Comparison of ENCODE assay signal across 11 cellular contexts in the genomic region with DNA sequence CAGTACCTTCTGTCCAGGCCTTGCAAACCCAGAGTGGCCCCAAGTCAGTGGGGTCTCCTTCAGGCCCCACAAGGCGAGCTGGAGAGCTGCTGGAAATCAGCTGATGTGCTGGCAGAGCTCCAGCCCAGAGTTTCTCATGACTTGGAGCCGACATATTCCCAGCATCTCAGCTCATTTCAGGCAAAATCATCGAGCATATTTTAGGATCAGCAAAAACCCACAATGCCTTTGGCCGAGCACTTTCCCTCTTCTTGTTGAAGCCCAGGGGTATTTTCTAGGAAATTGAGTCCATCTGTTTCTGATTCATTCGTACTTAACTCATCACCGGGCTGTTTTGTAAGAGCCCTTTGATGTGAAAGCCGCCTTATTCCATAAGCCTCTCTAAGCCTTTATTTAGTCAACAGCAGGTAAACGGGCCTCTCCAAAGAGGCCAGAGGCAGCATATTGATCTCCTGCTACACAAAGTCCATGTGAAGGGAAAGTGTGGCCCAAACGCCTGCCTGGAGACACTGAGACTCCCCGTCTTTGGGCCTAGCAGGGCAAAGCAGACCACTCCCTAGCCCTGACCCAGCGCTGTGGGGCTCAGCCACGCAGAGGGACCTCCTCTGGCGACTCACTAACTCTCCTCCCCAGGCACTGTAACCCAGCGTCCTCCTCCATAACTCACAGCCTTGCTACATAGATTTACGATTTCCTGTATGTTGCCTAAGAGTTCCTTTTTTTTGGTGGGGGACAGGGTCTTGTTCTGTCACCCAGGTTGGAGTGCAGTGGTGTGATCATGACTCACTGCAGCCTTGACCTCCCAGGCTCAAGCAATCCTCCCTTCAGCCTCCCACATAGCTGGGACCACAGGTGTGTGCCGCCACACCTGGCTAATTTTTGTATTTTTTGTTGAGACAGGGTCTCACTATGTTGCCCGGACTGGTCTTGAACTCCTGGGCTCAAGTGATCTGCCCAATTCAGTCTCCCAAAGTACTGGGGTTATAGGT. TPM values are rescaled to one million over a fixed set of nuclear protein-coding genes. Genes with fewer than 3 reads are reported as not detected.
DNase-seq lines count a peak whose midpoint lies in the region; ATAC-seq and TF ChIP-seq lines count a peak whose summit lies in the region.
"Had no signal": no experiment of that assay in that cellular context is flagged by ENCODE, and none has a peak within 500 bp of the region (broad histone marks: within the 10 kb centered on the region; RNA-seq: fewer than 3 reads in every experiment).

No MANE protein-coding gene starts in this region.

- H3K36me3 ChIP-seq in trophoblast cell (ENCODE audit: control insufficient read depth in 1 of 2, insufficient read depth in 2 of 2, low read length in 2 of 2): no peaks in the 10 kb centered on the region
- H3K36me3 ChIP-seq in ascending aorta: no peaks in the 10 kb centered on the region

- H4K12ac ChIP-seq in trophoblast cell (ENCODE audit: low read depth, low read length): no peak overlapping the region

- H2AK5ac ChIP-seq in trophoblast cell (ENCODE audit: low read length): peak overlapping the region; percentile 49

- H3K14ac ChIP-seq in trophoblast cell (ENCODE audit: low read length): peak overlapping the region; percentile 61

- H3K9me3 ChIP-seq in trophoblast cell (ENCODE audit: insufficient read depth, low read depth, low read length) (no peaks in the 10 kb centered on the region), ascending aorta (no peaks in the 10 kb centered on the region)
- H3K9me3 ChIP-seq: neutrophil had no signal

- no peaks in the 10 kb centered on the region for H3K9me3 Mint-ChIP-seq in activated naive CD4-positive, alpha-beta T cell treated with anti-CD3 and anti-CD28 coated beads, Interleukin-2, amount 50 U/mL, for 72 hours

- H3K9ac ChIP-seq in trophoblast cell (ENCODE audit: low read length): no peak overlapping the region

- H2BK5ac ChIP-seq in trophoblast cell (ENCODE audit: low read depth, low read length, poor library complexity): peak overlapping the region; percentile 42

- no peak overlapping the region for H3K23ac ChIP-seq in trophoblast cell (ENCODE audit: low read length)

- H3K4me1 ChIP-seq in trophoblast cell (ENCODE audit: control insufficient read depth in 1 of 2, insufficient read depth in 2 of 2, low read length in 2 of 2): peaks cover 14 to 20% of the 10 kb centered on the region in 2 experiments
- H3K4me1 ChIP-seq in ascending aorta: no peaks in the 10 kb centered on the region

- H2BK12ac ChIP-seq in trophoblast cell (ENCODE audit: low read length): peak overlapping the region; percentile 51

- H3K27ac ChIP-seq in trophoblast cell (ENCODE audit: low read depth, low read length): peak overlapping the region; percentile 26
- H3K27ac ChIP-seq in ascending aorta: no peak overlapping the region
- H3K27ac ChIP-seq: HL-60, neutrophil had no signal

- no peak overlapping the region for H2AFZ ChIP-seq in trophoblast cell (ENCODE audit: insufficient read depth, low read length, poor library complexity)

- H4K8ac ChIP-seq in trophoblast cell (ENCODE audit: low read depth, low read length): peak overlapping the region; percentile 46

- H3K27ac Mint-ChIP-seq in activated naive CD4-positive, alpha-beta T cell treated with anti-CD3 and anti-CD28 coated beads, Interleukin-2, amount 50 U/mL, for 72 hours: no peak overlapping the region

- no peak for TF ChIP-seq POLR2A in erythroblast (IDR thresholded peaks at IDR 0.05; ENCODE audit: low read length)

- H3K79me2 ChIP-seq in trophoblast cell (ENCODE audit: control insufficient read depth, insufficient read depth, low read length, poor library complexity): peaks cover 2% of the 10 kb centered on the region

- H3K79me1 ChIP-seq in trophoblast cell (ENCODE audit: low read length): peaks cover 13% of the 10 kb centered on the region

- H3K36me3 Mint-ChIP-seq in activated naive CD4-positive, alpha-beta T cell treated with anti-CD3 and anti-CD28 coated beads, Interleukin-2, amount 50 U/mL, for 72 hours: no peaks in the 10 kb centered on the region

- peak overlapping the region; percentile 26 for H4K91ac ChIP-seq in trophoblast cell (ENCODE audit: low read depth, low read length)

- no peak for TF ChIP-seq CTCF in ascending aorta (IDR thresholded peaks at IDR 0.05)

- DNase-seq in GF-D8 (lab: John Stamatoyannopoulos, UW) (peak; percentile 89), NCI-H82 treated with DMSO at 0.1 percent for 48 hours (lab: John Stamatoyannopoulos, UW; ENCODE audit: unreplicated experiment) (peak; percentile 75), epidermal melanocyte (ENCODE audit: insufficient read length, low spot score) (peak; percentile 21), trophoblast cell (peak; percentile 34 to 45), erythroblast (lab: John Stamatoyannopoulos, UW) (no peak), ascending aorta (ENCODE audit: low spot score in 2 of 2) (no peak)
- no peak for DNase-seq in activated naive CD4-positive, alpha-beta T cell treated with anti-CD3 and anti-CD28 coated beads, Interleukin-2, amount 50 U/mL, for 72 hours (ENCODE audit: low spot score in 2 of 2)
- DNase-seq: dermis blood vessel endothelial cell had no signal

- H3K4ac ChIP-seq in trophoblast cell (ENCODE audit: low read depth, low read length): no peak overlapping the region

- peak overlapping the region; percentile 37 for H3K18ac ChIP-seq in trophoblast cell (ENCODE audit: low read length)

- intact Hi-C loops in ascending aorta (cut with DNase I): no loop called here

- H3K27me3 ChIP-seq in trophoblast cell (ENCODE audit: insufficient read depth, low read length): no peaks in the 10 kb centered on the region
- H3K27me3 ChIP-seq in ascending aorta: no peaks in the 10 kb centered on the region

- peak overlapping the region; percentile 52 for H2BK120ac ChIP-seq in trophoblast cell (ENCODE audit: insufficient read depth, low read length, poor library complexity)

- ATAC-seq in activated naive CD4-positive, alpha-beta T cell treated with anti-CD3 and anti-CD28 coated beads, Interleukin-2, amount 50 U/mL, for 72 hours: no peak
- ATAC-seq in HG02884 (IDR thresholded peaks at IDR 0.05; ENCODE audit: unreplicated experiment): no peak

- H3K4me3 ChIP-seq in trophoblast cell (ENCODE audit: low read depth, low read length): no peak overlapping the region
- no peak overlapping the region for H3K4me3 ChIP-seq in ascending aorta

- H3K4me2 ChIP-seq in trophoblast cell (ENCODE audit: low read length): no peak overlapping the region

- WGBS in trophoblast cell (ENCODE audit: extremely low coverage, insufficient coverage, insufficient read length): no CpG with 5 or more reads among the region's 17 CpGs

RNA-seq across cellular contexts. Expression of gene C20orf203, which starts 12.1 kb away (rescaled TPM):
- 0.01 TPM in 1 of 2 replicates, not detected in the other for polyA plus RNA-seq in trophoblast cell (2013)
- total RNA-seq in activated naive CD4-positive, alpha-beta T cell treated with anti-CD3 and anti-CD28 coated beads, Interleukin-2, amount 50 U/mL, for 72 hours: under 1 TPM in 1 of 2 donors, not detected in 1; 0.10 TPM
- total RNA-seq in ascending aorta: not detected
- total RNA-seq: dermis blood vessel endothelial cell had no signal

RNA-seq across cellular contexts. Expression of gene COMMD7, which starts 57.4 kb away (rescaled TPM):
- polyA plus RNA-seq in trophoblast cell (2013): 53.0 and 54.0 TPM in 2 replicates
- total RNA-seq in activated naive CD4-positive, alpha-beta T cell treated with anti-CD3 and anti-CD28 coated beads, Interleukin-2, amount 50 U/mL, for 72 hours: 10 to 100 TPM; 20.9 to 35.4 TPM
- total RNA-seq in ascending aorta: 90.3 TPM

Comparison
In these comparisons a context has a peak if more than half of its experiments do, and no peak if none do; other contexts are left out.
1. DNase-seq: peak in GF-D8 (single experiment), NCI-H82 treated with DMSO at 0.1 percent for 48 hours (single experiment), epidermal melanocyte (single experiment) and trophoblast cell (2 of 2); none in activated naive CD4-positive, alpha-beta T cell treated with anti-CD3 and anti-CD28 coated beads, Interleukin-2, amount 50 U/mL, for 72 hours (0 of 2), erythroblast (0 of 2) and ascending aorta (0 of 2).